In the genomic region with DNA sequence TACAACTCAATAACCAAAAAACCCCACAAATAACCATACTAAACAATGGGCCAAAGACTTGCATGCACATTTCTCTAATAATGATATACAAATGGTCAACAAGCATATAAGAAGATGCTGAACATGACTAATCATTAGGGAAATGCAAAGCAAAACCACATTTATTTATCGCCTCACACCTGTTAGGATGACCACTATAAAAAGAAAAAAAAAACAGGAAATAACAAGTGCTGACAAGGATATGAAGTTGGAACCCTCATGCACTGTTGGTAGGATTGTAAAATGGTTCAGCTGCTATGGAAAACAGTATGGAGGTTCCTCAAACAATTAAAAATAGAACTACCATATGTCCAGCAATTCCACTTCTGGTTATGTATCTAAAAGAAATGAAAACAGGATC, we compare ENCODE assay signal across 19 cellular contexts.
DNase-seq lines count a peak whose midpoint lies in the region; ATAC-seq, FAIRE-seq and TF ChIP-seq lines count a peak whose summit lies in the region.
"Had no signal": no experiment of that assay in that cellular context is flagged by ENCODE, and none has a peak within 500 bp of the region (broad histone marks: within the 10 kb centered on the region; RNA-seq: fewer than 3 reads in every experiment).

No MANE protein-coding gene starts in this region.

- no peak overlapping the region for H2AFZ ChIP-seq in GM12878 (ENCODE audit: control insufficient read depth, low read depth, low read length)

- no peak for TF ChIP-seq RAD21 in GM12878 (IDR thresholded peaks at IDR 0.05; ENCODE audit: insufficient read depth, low read depth, low read length)

- CTCF ChIA-PET in GM12878 (lab: Yijun Ruan, JAX) = interaction anchor here (0.6 to 3.9 kb wide), 4 partner anchors 21 to 51 kb away, joined by 3 to 37 read pairs (median 4); no protein-coding TSS in a partner anchor

- peaks cover 42% of the 10 kb centered on the region for H3K79me2 ChIP-seq in GM12878 (ENCODE audit: control insufficient read depth, insufficient read depth, low read length)

- no peaks in the 10 kb centered on the region for H3K27me3 ChIP-seq in GM12878 (replicated peaks in 1 of 2; ENCODE audit: control insufficient read depth in 2 of 2, insufficient read depth in 2 of 2, low read length in 1 of 2)

- H3K9ac ChIP-seq in GM12878 (ENCODE audit: control insufficient read depth, insufficient read depth, low read length) = no peak overlapping the region

- no peak for TF ChIP-seq CTCF in GM12878 (IDR thresholded peaks at IDR 0.05 in 2 of 3, conservative IDR thresholded peaks at IDR 0.05 in 1 of 3; ENCODE audit: control insufficient read depth in 2 of 3, extremely low read depth in 1 of 3, insufficient read depth in 1 of 3, low read depth in 3 of 3, low read length in 3 of 3)

- intact Hi-C loops in GM12878 (cut with micrococcal nuclease; ENCODE audit: unreplicated experiment) = no loop called here

- no peak overlapping the region for H3K4me2 ChIP-seq in GM12878 (ENCODE audit: control insufficient read depth, insufficient read depth)

- SMC1A ChIA-PET in GM12878 (lab: Charles Lee; ENCODE audit: uncharacterized antibody, unreplicated experiment) = interaction anchor here (1.0 to 6.6 kb wide), 3 partner anchors 36 to 82 kb away, joined by 5 to 108 read pairs (median 8); no protein-coding TSS in a partner anchor

- H3K36me3 ChIP-seq in GM12878 (ENCODE audit: control insufficient read depth in 2 of 2, insufficient read depth in 2 of 2, low read length in 1 of 2) = no peaks in the 10 kb centered on the region; a peak in 1 of 4 replicates

- RAD21 ChIA-PET in GM12878 (lab: Charles Lee; ENCODE audit: unreplicated experiment) = interaction anchor here (2.3 kb wide), 1 partner anchor 51 kb away, joined by 18 read pairs; no protein-coding TSS in a partner anchor

- FAIRE-seq in GM12892 (lab: Jason Lieb, UNC) (peak; percentile 17), GM12878 (lab: Jason Lieb, UNC) (no peak)

- TF ChIP-seq POLR2A in GM12892 (IDR thresholded peaks at IDR 0.05; ENCODE audit: low read depth, low read length) (no peak), GM12878 (IDR thresholded peaks at IDR 0.05; ENCODE audit: low read depth, low read length) (no peak)

- POLR2A ChIA-PET in GM12878 (lab: Charles Lee) = no interaction called here

- H3K4me3 ChIP-seq in GM12878 = no peak overlapping the region

- H3K27ac ChIP-seq in GM12878 (ENCODE audit: control insufficient read depth, insufficient read depth) = peak overlapping the region; percentile 6; the same call in 1 of the 2 replicates
- H3K27ac ChIP-seq: RWPE1 had no signal

- in situ Hi-C loops in GM12878 (cut with MboI) = no loop called here

- peaks cover 6% of the 10 kb centered on the region; the same call in 2 of the 3 replicates for H3K9me3 ChIP-seq in GM12878 (replicated peaks; ENCODE audit: control insufficient read depth, insufficient read depth, low read length)

- TF ChIP-seq EP300 in GM12878 (IDR thresholded peaks at IDR 0.05; ENCODE audit: borderline replicate concordance in 1 of 2, control insufficient read depth in 1 of 2, low read depth in 2 of 2, low read length in 2 of 2) = no peak

- H3K4me1 ChIP-seq in GM12878 (ENCODE audit: control insufficient read depth, insufficient read depth, low read length) = peaks cover 8% of the 10 kb centered on the region

- peaks cover 5% of the 10 kb centered on the region; the same call in 1 of the 2 replicates for H4K20me1 ChIP-seq in GM12878 (ENCODE audit: control insufficient read depth, insufficient read depth)

- WGBS in GM12878 (ENCODE audit: insufficient coverage, insufficient replicate concordance, low lambda C conversion rate, missing lambda C conversion rate) = 54% methylated on average over 1 of the region's 1 CpG

- DNase-seq in GM12892 (ENCODE audit: insufficient read length) (no peak), NAMALWA (ENCODE audit: low spot score) (peak; percentile 38), GM12878 (ENCODE audit: low read depth, low spot score) (no peak), myocyte (ENCODE audit: low read depth) (peak; percentile 33), superior temporal gyrus (ENCODE audit: extremely low spot score) (no peak)
- DNase-seq: ACHN; CD4-positive, alpha-beta T cell; DMS53; H7; Karpas-422; NCI-H1436; NCI-H2029; NCI-H2171; NCI-H446; NCI-H69; PC-3 had no signal

- ATAC-seq in GM12878 (no peak), GM21423 (IDR thresholded peaks at IDR 0.05; ENCODE audit: unreplicated experiment) (no peak), GM18909 (IDR thresholded peaks at IDR 0.05; ENCODE audit: poor library complexity, unreplicated experiment) (no peak)
- ATAC-seq: PC-3 had no signal

- no TSS peak for BruUV-seq in GM12878 (replicated peaks; lab: Mats Ljungman, UMichigan)

TF ChIP-seq in GM12878, 131 proteins besides CTCF, POLR2A, EP300 and RAD21:
- TF ChIP-seq, protein P1, sequence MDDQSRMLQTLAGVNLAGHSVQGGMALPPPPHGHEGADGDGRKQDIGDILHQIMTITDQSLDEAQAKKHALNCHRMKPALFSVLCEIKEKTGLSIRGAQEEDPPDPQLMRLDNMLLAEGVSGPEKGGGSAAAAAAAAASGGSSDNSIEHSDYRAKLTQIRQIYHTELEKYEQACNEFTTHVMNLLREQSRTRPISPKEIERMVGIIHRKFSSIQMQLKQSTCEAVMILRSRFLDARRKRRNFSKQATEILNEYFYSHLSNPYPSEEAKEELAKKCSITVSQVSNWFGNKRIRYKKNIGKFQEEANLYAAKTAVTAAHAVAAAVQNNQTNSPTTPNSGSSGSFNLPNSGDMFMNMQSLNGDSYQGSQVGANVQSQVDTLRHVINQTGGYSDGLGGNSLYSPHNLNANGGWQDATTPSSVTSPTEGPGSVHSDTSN (IDR thresholded peaks at IDR 0.05; ENCODE audit: insufficient replicate concordance, low read depth, low read length) = no peak
- TF ChIP-seq MTA2 (IDR thresholded peaks at IDR 0.05; ENCODE audit: low read depth) (no peak), SP1 (IDR thresholded peaks at IDR 0.05; ENCODE audit: low read depth, low read length) (no peak), FOXM1 (IDR thresholded peaks at IDR 0.05; ENCODE audit: low read depth, low read length) (no peak), RUNX3 (IDR thresholded peaks at IDR 0.05; ENCODE audit: low read length) (peak; percentile 30; the same call in 1 of the 2 replicates)
- TF ChIP-seq, protein P2, sequence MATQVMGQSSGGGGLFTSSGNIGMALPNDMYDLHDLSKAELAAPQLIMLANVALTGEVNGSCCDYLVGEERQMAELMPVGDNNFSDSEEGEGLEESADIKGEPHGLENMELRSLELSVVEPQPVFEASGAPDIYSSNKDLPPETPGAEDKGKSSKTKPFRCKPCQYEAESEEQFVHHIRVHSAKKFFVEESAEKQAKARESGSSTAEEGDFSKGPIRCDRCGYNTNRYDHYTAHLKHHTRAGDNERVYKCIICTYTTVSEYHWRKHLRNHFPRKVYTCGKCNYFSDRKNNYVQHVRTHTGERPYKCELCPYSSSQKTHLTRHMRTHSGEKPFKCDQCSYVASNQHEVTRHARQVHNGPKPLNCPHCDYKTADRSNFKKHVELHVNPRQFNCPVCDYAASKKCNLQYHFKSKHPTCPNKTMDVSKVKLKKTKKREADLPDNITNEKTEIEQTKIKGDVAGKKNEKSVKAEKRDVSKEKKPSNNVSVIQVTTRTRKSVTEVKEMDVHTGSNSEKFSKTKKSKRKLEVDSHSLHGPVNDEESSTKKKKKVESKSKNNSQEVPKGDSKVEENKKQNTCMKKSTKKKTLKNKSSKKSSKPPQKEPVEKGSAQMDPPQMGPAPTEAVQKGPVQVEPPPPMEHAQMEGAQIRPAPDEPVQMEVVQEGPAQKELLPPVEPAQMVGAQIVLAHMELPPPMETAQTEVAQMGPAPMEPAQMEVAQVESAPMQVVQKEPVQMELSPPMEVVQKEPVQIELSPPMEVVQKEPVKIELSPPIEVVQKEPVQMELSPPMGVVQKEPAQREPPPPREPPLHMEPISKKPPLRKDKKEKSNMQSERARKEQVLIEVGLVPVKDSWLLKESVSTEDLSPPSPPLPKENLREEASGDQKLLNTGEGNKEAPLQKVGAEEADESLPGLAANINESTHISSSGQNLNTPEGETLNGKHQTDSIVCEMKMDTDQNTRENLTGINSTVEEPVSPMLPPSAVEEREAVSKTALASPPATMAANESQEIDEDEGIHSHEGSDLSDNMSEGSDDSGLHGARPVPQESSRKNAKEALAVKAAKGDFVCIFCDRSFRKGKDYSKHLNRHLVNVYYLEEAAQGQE (IDR thresholded peaks at IDR 0.05; ENCODE audit: low read depth, low read length) = no peak
TF ChIP-seq in GM12878: peak in this region for 1.

Comparison
In these comparisons a context has a peak if more than half of its experiments do, and no peak if none do; other contexts are left out.
1. DNase-seq: peak in NAMALWA (single experiment) and myocyte (single experiment); none in GM12892 (single experiment), GM12878 (single experiment) and superior temporal gyrus (single experiment).